ENCODE assay signal across 25 cellular contexts in genomic region chr21:16879479-16879878, GRCh38.
"Had no signal": no experiment of that assay in that cellular context is flagged by ENCODE, and none has a peak within 500 bp of the region (broad histone marks: within the 10 kb centered on the region; RNA-seq: fewer than 3 reads in every experiment).

No MANE protein-coding gene starts in this region.

- H3K36me3 Mint-ChIP-seq: naive B cell had no signal

- H3K4me1 ChIP-seq: colonic mucosa, esophagus squamous epithelium, gastrocnemius medialis, heart right ventricle, left lung, lower lobe of right lung had no signal

- H3K4me3 Mint-ChIP-seq: dendritic cell treated with granulocyte-macrophage colony-stimulating factor and Interleukin-4, amounts not matched to agents 40 ng/mL and 50 ng/mL, for 4 days; effector memory CD8-positive, alpha-beta T cell; endodermal cell; mesothelial cell of epicardium; naive B cell had no signal

- H3K36me3 ChIP-seq: colonic mucosa, esophagus squamous epithelium, gastrocnemius medialis, heart right ventricle, left lung, lower lobe of right lung had no signal

- ATAC-seq: effector memory CD8-positive, alpha-beta T cell; esophagus mucosa; gastrocnemius medialis; heart right ventricle; left cardiac atrium; left lung; left ventricle myocardium superior; lower lobe of right lung; mucosa of descending colon had no signal

- H3K4me3 ChIP-seq: colonic mucosa, esophagus squamous epithelium, gastrocnemius medialis, heart right ventricle, left lung, lower lobe of right lung, mucosa of descending colon had no signal

- H3K4me1 Mint-ChIP-seq: endodermal cell, mesothelial cell of epicardium, naive B cell had no signal

- H3K27ac Mint-ChIP-seq: dendritic cell treated with granulocyte-macrophage colony-stimulating factor and Interleukin-4, amounts not matched to agents 40 ng/mL and 50 ng/mL, for 4 days; effector memory CD8-positive, alpha-beta T cell; endodermal cell; mesothelial cell of epicardium; naive B cell had no signal

- H3K27ac ChIP-seq: colonic mucosa, epithelial cell of prostate, esophagus squamous epithelium, gastrocnemius medialis, heart right ventricle, left lung, lower lobe of right lung had no signal

- H3K9me3 ChIP-seq: colonic mucosa, esophagus squamous epithelium, gastrocnemius medialis, lower lobe of right lung, mucosa of descending colon had no signal

- DNase-seq: colonic mucosa; cortex of kidney; effector CD8-positive, alpha-beta T cell; effector memory CD8-positive, alpha-beta T cell; endodermal cell; erythroblast; esophagus squamous epithelium; foreskin fibroblast; foreskin melanocyte; gastrocnemius medialis; glutamatergic neuron; head of caudate nucleus; heart right ventricle; hippocampal formation; left cardiac atrium; left lung; left ventricle myocardium superior; lower lobe of right lung; mesenchymal stem cell; mucosa of descending colon; naive B cell had no signal

- H3K27me3 ChIP-seq: colonic mucosa, esophagus squamous epithelium, gastrocnemius medialis, heart right ventricle, left lung had no signal

- H3K27me3 Mint-ChIP-seq: dendritic cell treated with granulocyte-macrophage colony-stimulating factor and Interleukin-4, amounts not matched to agents 40 ng/mL and 50 ng/mL, for 4 days; effector memory CD8-positive, alpha-beta T cell; naive B cell had no signal
